ENCODE assay signal across 32 cellular contexts in genomic region chr11:119188067-119188466, GRCh38. TPM values are rescaled to one million over a fixed set of nuclear protein-coding genes. Genes with fewer than 3 reads are reported as not detected.
"Had no signal": no experiment of that assay in that cellular context is flagged by ENCODE, and none has a peak within 500 bp of the region (broad histone marks: within the 10 kb centered on the region; RNA-seq: fewer than 3 reads in every experiment).

No MANE protein-coding gene starts in this region.

- H3K27me3 Mint-ChIP-seq: activated CD4-positive, alpha-beta memory T cell treated with anti-CD3 and anti-CD28 coated beads for 36 hours; activated CD4-positive, alpha-beta T cell treated with anti-CD3 and anti-CD28 coated beads, Interleukin-2, amount 10 ng/mL, durations not matched to agents 24 days and 14 days; activated naive CD8-positive, alpha-beta T cell treated with anti-CD3 and anti-CD28 coated beads, Interleukin-2, amount 50 U/mL, for 24 hours; T-cell had no signal

- H3K9me3 Mint-ChIP-seq: activated B cell treated with CpG ODN at 0.5 μM for 24 hours; activated CD4-positive, alpha-beta memory T cell treated with anti-CD3 and anti-CD28 coated beads for 36 hours; activated CD4-positive, alpha-beta T cell treated with anti-CD3 and anti-CD28 coated beads, Interleukin-2, amount 10 ng/mL, durations not matched to agents 24 days and 14 days; activated naive CD4-positive, alpha-beta T cell treated with anti-CD3 and anti-CD28 coated beads, Interleukin-2, amount 50 U/mL, for 72 hours; activated naive CD8-positive, alpha-beta T cell treated with anti-CD3 and anti-CD28 coated beads, Interleukin-2, amount 50 U/mL, for 24 hours; activated T-cell treated with anti-CD3 and anti-CD28 coated beads, Interleukin-2, amount 50 U/mL, for 4 hours; T-cell had no signal

- FAIRE-seq: bronchial epithelial cell, TTC549 had no signal

- H3K4me3 ChIP-seq: ascending aorta, body of pancreas had no signal

- DNase-seq: activated B cell treated with CpG ODN at 0.5 μM for 24 hours; activated CD4-positive, alpha-beta memory T cell treated with anti-CD3 and anti-CD28 coated beads for 36 hours; activated CD4-positive, alpha-beta T cell treated with anti-CD3 and anti-CD28 coated beads for 1 hour; activated CD4-positive, alpha-beta T cell treated with anti-CD3 and anti-CD28 coated beads, Interleukin-2, amount 10 ng/mL, durations not matched to agents 24 days and 14 days; activated CD8-positive, alpha-beta memory T cell treated with anti-CD3 and anti-CD28 coated beads for 24 hours; activated effector memory CD4-positive, alpha-beta T cell treated with anti-CD3 and anti-CD28 coated beads, Interleukin-2, amount 50 U/mL, for 16 hours; activated naive CD4-positive, alpha-beta T cell treated with Interleukin-2 at 50 U/mL for 16 hours; activated naive CD8-positive, alpha-beta T cell treated with anti-CD3 and anti-CD28 coated beads, Interleukin-2, amount 50 U/mL, for 24 hours; activated T-cell treated with anti-CD3 and anti-CD28 coated beads, Interleukin-2, amount 50 U/mL, for 4 hours; amniotic stem cell; body of pancreas; Kasumi-1; KBM-7; NCI-H1105 treated with DMSO at 0.1 percent for 48 hours; NCI-H1436 treated with DMSO at 0.1 percent for 48 hours; NCI-H187; NCI-H2081; NCI-H510A treated with DMSO at 0.1 percent for 48 hours; NCI-H69; NK-92 treated with Interleukin-12 subunit alpha and Interleukin-12 subunit beta, amount 100 ng/mL, for 24 hours; OCI-M1; Peyer's patch; Right ventricle myocardium superior; T-cell; T-helper 2 cell; T1000 had no signal

- H3K27ac Mint-ChIP-seq: activated B cell treated with CpG ODN at 0.5 μM for 24 hours; activated CD4-positive, alpha-beta memory T cell treated with anti-CD3 and anti-CD28 coated beads for 36 hours; activated CD4-positive, alpha-beta T cell treated with anti-CD3 and anti-CD28 coated beads, Interleukin-2, amount 10 ng/mL, durations not matched to agents 24 days and 14 days; activated naive CD8-positive, alpha-beta T cell treated with anti-CD3 and anti-CD28 coated beads, Interleukin-2, amount 50 U/mL, for 24 hours; T-cell had no signal

- H3K9me3 ChIP-seq: ascending aorta, body of pancreas, Peyer's patch had no signal

- ATAC-seq: activated naive CD4-positive, alpha-beta T cell treated with anti-CD3 and anti-CD28 coated beads, Interleukin-2, amount 50 U/mL, for 72 hours; activated naive CD8-positive, alpha-beta T cell treated with anti-CD3 and anti-CD28 coated beads, Interleukin-2, amount 50 U/mL, for 24 hours; activated T-cell treated with anti-CD3 and anti-CD28 coated beads, Interleukin-2, amount 50 U/mL, for 4 hours; body of pancreas; T-cell had no signal

- H3K4me1 ChIP-seq: ascending aorta, Peyer's patch had no signal

- H3K36me3 Mint-ChIP-seq: activated CD4-positive, alpha-beta memory T cell treated with anti-CD3 and anti-CD28 coated beads for 36 hours had no signal

- H3K36me3 ChIP-seq: Peyer's patch had no signal

- H3K27ac ChIP-seq: ascending aorta, body of pancreas, Peyer's patch, RWPE1 had no signal

- H3K4me1 Mint-ChIP-seq: activated CD4-positive, alpha-beta T cell treated with anti-CD3 and anti-CD28 coated beads, Interleukin-2, amount 10 ng/mL, durations not matched to agents 24 days and 14 days; T-cell had no signal

- H3K4me3 Mint-ChIP-seq: activated B cell treated with CpG ODN at 0.5 μM for 24 hours; activated CD4-positive, alpha-beta memory T cell treated with anti-CD3 and anti-CD28 coated beads for 36 hours; activated CD4-positive, alpha-beta T cell treated with anti-CD3 and anti-CD28 coated beads, Interleukin-2, amount 10 ng/mL, durations not matched to agents 24 days and 14 days; activated naive CD8-positive, alpha-beta T cell treated with anti-CD3 and anti-CD28 coated beads, Interleukin-2, amount 50 U/mL, for 24 hours; activated T-cell treated with anti-CD3 and anti-CD28 coated beads, Interleukin-2, amount 50 U/mL, for 4 hours; T-cell had no signal

- H3K27me3 ChIP-seq: ascending aorta, body of pancreas, Peyer's patch had no signal

RNA-seq across cellular contexts. Expression of gene NHERF4, which starts 2.8 kb away (rescaled TPM):
- total RNA-seq: ascending aorta, bronchial epithelial cell, Right ventricle myocardium superior, SK-MEL-5 had no signal

RNA-seq across cellular contexts. Expression of gene ABCG4, which starts 39.2 kb away (rescaled TPM):
- total RNA-seq: activated B cell treated with CpG ODN at 0.5 μM for 24 hours; activated CD4-positive, alpha-beta memory T cell treated with anti-CD3 and anti-CD28 coated beads for 36 hours; ascending aorta; Peyer's patch had no signal
